In the genomic region with DNA sequence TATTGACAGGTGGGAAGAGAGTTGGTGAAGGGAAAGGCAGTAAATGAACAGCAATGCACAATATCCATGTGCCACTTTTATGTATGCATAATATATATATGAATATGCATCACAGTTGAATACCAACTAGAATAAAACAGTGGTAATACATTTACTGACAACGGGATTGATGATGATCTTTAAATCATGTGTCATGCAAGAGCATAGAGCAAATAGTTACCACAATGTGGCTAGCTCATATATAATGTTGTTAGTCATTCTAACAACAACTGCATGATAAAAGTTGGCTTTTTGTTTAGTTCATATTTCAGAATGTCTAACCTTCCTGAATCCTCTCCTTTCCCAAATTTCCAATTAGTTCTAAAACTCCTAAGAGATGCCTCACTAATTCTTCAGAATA, we compare ENCODE assay signal across 15 cellular contexts. TPM values are rescaled to one million over a fixed set of nuclear protein-coding genes. Genes with fewer than 3 reads are reported as not detected.
A peak's percentile ranks its signal among the peaks of the same experiment; 100 is the strongest.
DNase-seq lines count a peak whose midpoint lies in the region; ATAC-seq, FAIRE-seq and TF ChIP-seq lines count a peak whose summit lies in the region.
"Had no signal": no experiment of that assay in that cellular context is flagged by ENCODE, and none has a peak within 500 bp of the region (broad histone marks: within the 10 kb centered on the region; RNA-seq: fewer than 3 reads in every experiment).

No MANE protein-coding gene starts in this region.

- no peak overlapping the region for H3K27ac ChIP-seq in astrocyte (ENCODE audit: low read depth, low read length)
- H3K27ac ChIP-seq: BLaER1 treated with 17β-estradiol and CSF1 and Interleukin-3, amounts not matched to agents 10 nM and 100 nM had no signal

- FAIRE-seq in D721Med (lab: Jason Lieb, UNC) (peak; percentile 67), astrocyte (lab: Jason Lieb, UNC) (no peak)
- FAIRE-seq: G401.6, GM12891, H54 had no signal

- H3K9me3 ChIP-seq in astrocyte (ENCODE audit: insufficient read depth, low read depth, low read length): no peaks in the 10 kb centered on the region

- H3K4me3 ChIP-seq in astrocyte (ENCODE audit: insufficient read depth, low read depth, low read length): no peak overlapping the region
- H3K4me3 ChIP-seq: BLaER1 treated with 17β-estradiol and CSF1 and Interleukin-3, amounts not matched to agents 10 nM and 100 nM had no signal

- no peaks in the 10 kb centered on the region for H3K36me3 ChIP-seq in astrocyte (ENCODE audit: insufficient read depth, low read length)
- H3K36me3 ChIP-seq: BLaER1 treated with 17β-estradiol and CSF1 and Interleukin-3, amounts not matched to agents 10 nM and 100 nM had no signal

- H3K4me3 Mint-ChIP-seq in astrocyte (ENCODE audit: unreplicated experiment): no peak overlapping the region
- H3K4me3 Mint-ChIP-seq in activated CD4-positive, alpha-beta T cell treated with anti-CD3 and anti-CD28 coated beads, Interleukin-2, amount 10 ng/mL, durations not matched to agents 24 days and 14 days: no peak overlapping the region
- H3K4me3 Mint-ChIP-seq: CD4-positive, CD25-positive, alpha-beta regulatory T cell had no signal

- H2AFZ ChIP-seq in astrocyte (ENCODE audit: low read depth, low read length): no peak overlapping the region

- H3K27ac Mint-ChIP-seq in astrocyte (ENCODE audit: unreplicated experiment): no peak overlapping the region
- no peak overlapping the region for H3K27ac Mint-ChIP-seq in activated CD4-positive, alpha-beta T cell treated with anti-CD3 and anti-CD28 coated beads, Interleukin-2, amount 10 ng/mL, durations not matched to agents 24 days and 14 days
- H3K27ac Mint-ChIP-seq: CD4-positive, CD25-positive, alpha-beta regulatory T cell had no signal

- H3K4me2 ChIP-seq in astrocyte (ENCODE audit: low read length): no peak overlapping the region

- intact Hi-C loops in activated CD4-positive, alpha-beta T cell treated with anti-CD3 and anti-CD28 coated beads, Interleukin-2, amount 10 ng/mL, durations not matched to agents 24 days and 14 days (cut with micrococcal nuclease): no loop called here

- no peaks in the 10 kb centered on the region for H3K4me1 ChIP-seq in astrocyte (ENCODE audit: insufficient read depth, low read length)

- TF ChIP-seq CTCF in D721Med (IDR thresholded peaks at IDR 0.05; ENCODE audit: insufficient read depth, missing control alignments) (no peak), astrocyte (IDR thresholded peaks at IDR 0.05; ENCODE audit: insufficient read depth, low read depth, low read length) (no peak)

- no peaks in the 10 kb centered on the region for H3K4me1 Mint-ChIP-seq in astrocyte (ENCODE audit: low read depth, unreplicated experiment)
- H3K4me1 Mint-ChIP-seq in activated CD4-positive, alpha-beta T cell treated with anti-CD3 and anti-CD28 coated beads, Interleukin-2, amount 10 ng/mL, durations not matched to agents 24 days and 14 days: no peaks in the 10 kb centered on the region
- H3K4me1 Mint-ChIP-seq: CD4-positive, CD25-positive, alpha-beta regulatory T cell had no signal

- no peak overlapping the region for H3K9ac ChIP-seq in astrocyte (ENCODE audit: low read length)
- H3K9ac ChIP-seq: BLaER1 treated with 17β-estradiol and CSF1 and Interleukin-3, amounts not matched to agents 10 nM and 100 nM had no signal

- DNase-seq in D721Med (ENCODE audit: insufficient read length, low spot score) (no peak), HCEC 1CT (peak; percentile 45), astrocyte (ENCODE audit: low read depth) (peak; percentile 21), hepatic stellate cell (ENCODE audit: low spot score) (peak; percentile 10), hippocampal formation (lab: John Stamatoyannopoulos, UW) (no peak)
- no peak for DNase-seq in activated CD4-positive, alpha-beta T cell treated with anti-CD3 and anti-CD28 coated beads, Interleukin-2, amount 10 ng/mL, durations not matched to agents 24 days and 14 days
- DNase-seq: 8988T; CD4-positive, CD25-positive, alpha-beta regulatory T cell; DMS 273 treated with DMSO at 0.1 percent for 48 hours; KBM-7 had no signal

- ATAC-seq in GM19463 (IDR thresholded peaks at IDR 0.05; ENCODE audit: unreplicated experiment): no peak

- no peaks in the 10 kb centered on the region for H3K27me3 ChIP-seq in astrocyte (ENCODE audit: insufficient read depth, low read length)
- H3K27me3 ChIP-seq: BLaER1 treated with 17β-estradiol and CSF1 and Interleukin-3, amounts not matched to agents 10 nM and 100 nM had no signal

- peaks cover 2% of the 10 kb centered on the region for H3K9me3 Mint-ChIP-seq in astrocyte (ENCODE audit: unreplicated experiment)
- H3K9me3 Mint-ChIP-seq in activated CD4-positive, alpha-beta T cell treated with anti-CD3 and anti-CD28 coated beads, Interleukin-2, amount 10 ng/mL, durations not matched to agents 24 days and 14 days: no peaks in the 10 kb centered on the region

- H3K27me3 Mint-ChIP-seq in astrocyte (ENCODE audit: low read depth, unreplicated experiment): no peaks in the 10 kb centered on the region
- peaks cover 2% of the 10 kb centered on the region for H3K27me3 Mint-ChIP-seq in activated CD4-positive, alpha-beta T cell treated with anti-CD3 and anti-CD28 coated beads, Interleukin-2, amount 10 ng/mL, durations not matched to agents 24 days and 14 days

- H4K20me1 ChIP-seq in astrocyte (ENCODE audit: insufficient read depth, low read length): no peaks in the 10 kb centered on the region
- H4K20me1 ChIP-seq: BLaER1 treated with 17β-estradiol and CSF1 and Interleukin-3, amounts not matched to agents 10 nM and 100 nM had no signal

- no peaks in the 10 kb centered on the region for H3K36me3 Mint-ChIP-seq in astrocyte (ENCODE audit: low read depth, unreplicated experiment)
- H3K36me3 Mint-ChIP-seq in activated CD4-positive, alpha-beta T cell treated with anti-CD3 and anti-CD28 coated beads, Interleukin-2, amount 10 ng/mL, durations not matched to agents 24 days and 14 days (ENCODE audit: low read depth): no peaks in the 10 kb centered on the region
- H3K36me3 Mint-ChIP-seq: CD4-positive, CD25-positive, alpha-beta regulatory T cell had no signal

- H3K79me2 ChIP-seq in astrocyte (ENCODE audit: insufficient read depth, low read length): no peaks in the 10 kb centered on the region

RNA-seq across cellular contexts. Expression of a gene that starts 46.4 kb away (rescaled TPM):
- total RNA-seq in astrocyte: 11.2 and 16.4 TPM in 2 replicates
- 12.8 and 13.0 TPM in 2 replicates for total RNA-seq in activated CD4-positive, alpha-beta T cell treated with anti-CD3 and anti-CD28 coated beads, Interleukin-2, amount 10 ng/mL, durations not matched to agents 24 days and 14 days

Comparison
In these comparisons a context has a peak if more than half of its experiments do, and no peak if none do; other contexts are left out.
1. DNase-seq: peak in HCEC 1CT (single experiment), astrocyte (single experiment) and hepatic stellate cell (single experiment); none in D721Med (single experiment), activated CD4-positive, alpha-beta T cell treated with anti-CD3 and anti-CD28 coated beads, Interleukin-2, amount 10 ng/mL, durations not matched to agents 24 days and 14 days (single experiment) and hippocampal formation (0 of 2).